In genomic region chr1:78339490-78339889, GRCh38 we compare ENCODE assay signal across 12 cellular contexts.
A peak's percentile ranks its signal among the peaks of the same experiment; 100 is the strongest.
DNase-seq lines count a peak whose midpoint lies in the region; ATAC-seq and TF ChIP-seq lines count a peak whose summit lies in the region.
"Had no signal": no experiment of that assay in that cellular context is flagged by ENCODE, and none has a peak within 500 bp of the region (broad histone marks: within the 10 kb centered on the region; RNA-seq: fewer than 3 reads in every experiment).

No MANE protein-coding gene starts in this region.

- DNase-seq in EH (ENCODE audit: low read depth): peak; percentile 93
- peak; percentile 96 for DNase-seq in M059J (ENCODE audit: low read depth)
- DNase-seq in cardiac fibroblast (ENCODE audit: low read depth in 2 of 2): peak; percentile 19 to 77
- DNase-seq in mesenchymal stem cell: peak; percentile 43
- DNase-seq in transverse colon: no peak
- no peak for DNase-seq in left ventricle myocardium inferior
- no peak for DNase-seq in central memory CD4-positive, alpha-beta T cell
- no peak for DNase-seq in right cardiac atrium
- DNase-seq: CD8-positive, alpha-beta T cell; NCI-H1092 treated with DMSO at 0.1 percent for 48 hours; NCI-H526 had no signal

- H3K4me3 ChIP-seq in cardiac fibroblast (replicated peaks in 1 of 2; ENCODE audit: low read depth in 2 of 2, low read length in 2 of 2) (no peak overlapping the region), mesenchymal stem cell (ENCODE audit: insufficient read depth in 1 of 2, low read depth in 1 of 2, low read length in 2 of 2) (peak overlapping the region in 1 of 2 experiments; percentile 5), transverse colon (no peak overlapping the region), left ventricle myocardium inferior (no peak overlapping the region), right cardiac atrium (ENCODE audit: low read length) (no peak overlapping the region)

- H3K9me3 ChIP-seq in mesenchymal stem cell (ENCODE audit: control insufficient read depth, low read length): no peaks in the 10 kb centered on the region
- no peaks in the 10 kb centered on the region for H3K9me3 ChIP-seq in transverse colon
- no peaks in the 10 kb centered on the region for H3K9me3 ChIP-seq in left ventricle myocardium inferior (replicated peaks)
- no peaks in the 10 kb centered on the region for H3K9me3 ChIP-seq in right cardiac atrium (ENCODE audit: control insufficient read depth, low read length)

- H2AFZ ChIP-seq in mesenchymal stem cell (ENCODE audit: low read depth, low read length): no peak overlapping the region

- intact Hi-C loops in transverse colon (cut with DNase I; ENCODE audit: low total_unique reads) (no loop called here), left ventricle myocardium inferior (cut with micrococcal nuclease) (no loop called here), right cardiac atrium (cut with DNase I) (no loop called here)

- H3K4me1 ChIP-seq in mesenchymal stem cell (ENCODE audit: control insufficient read depth, insufficient read depth, low read depth, low read length) (peaks cover 2% of the 10 kb centered on the region), transverse colon (no peaks in the 10 kb centered on the region), left ventricle myocardium inferior (no peaks in the 10 kb centered on the region), right cardiac atrium (ENCODE audit: control insufficient read depth, insufficient read depth, low read length) (no peaks in the 10 kb centered on the region)

- no peak overlapping the region for H4K8ac ChIP-seq in mesenchymal stem cell (ENCODE audit: low read length)

- H3K36me3 ChIP-seq in mesenchymal stem cell (ENCODE audit: control insufficient read depth in 1 of 2, insufficient read depth in 2 of 2, low read depth in 1 of 2, low read length in 2 of 2): no peaks in the 10 kb centered on the region
- no peaks in the 10 kb centered on the region for H3K36me3 ChIP-seq in transverse colon
- H3K36me3 ChIP-seq in left ventricle myocardium inferior: no peaks in the 10 kb centered on the region

- H2AK5ac ChIP-seq in mesenchymal stem cell (ENCODE audit: low read length, severe bottlenecking): no peak overlapping the region

- no peak overlapping the region for H4K91ac ChIP-seq in mesenchymal stem cell (ENCODE audit: low read length)

- no peak overlapping the region for H2BK12ac ChIP-seq in mesenchymal stem cell (ENCODE audit: low read length in 2 of 2)

- H2BK15ac ChIP-seq in mesenchymal stem cell (ENCODE audit: low read depth, poor library complexity, severe bottlenecking): no peak overlapping the region

- no peak overlapping the region for H2BK5ac ChIP-seq in mesenchymal stem cell (ENCODE audit: low read depth, low read length, poor library complexity, severe bottlenecking)

- H3K18ac ChIP-seq in mesenchymal stem cell (ENCODE audit: low read depth in 1 of 2, low read length in 2 of 2): peak overlapping the region in 1 of 2 experiments; percentile 16

- H3K27me3 ChIP-seq in mesenchymal stem cell (ENCODE audit: control insufficient read depth in 1 of 2, insufficient read depth in 1 of 2, low read length in 2 of 2) (no peaks in the 10 kb centered on the region), transverse colon (no peaks in the 10 kb centered on the region), left ventricle myocardium inferior (ENCODE audit: low read depth) (no peaks in the 10 kb centered on the region), right cardiac atrium (ENCODE audit: control insufficient read depth, insufficient read depth) (no peaks in the 10 kb centered on the region)

- no peak for ATAC-seq in right cardiac atrium
- ATAC-seq: CD8-positive, alpha-beta T cell; Right ventricle myocardium inferior had no signal

- H3K23ac ChIP-seq in mesenchymal stem cell (ENCODE audit: low read length in 2 of 2): no peak overlapping the region

- peak overlapping the region in 1 of 2 experiments; percentile 36 for H3K14ac ChIP-seq in mesenchymal stem cell (ENCODE audit: low read length in 2 of 2)

- in situ Hi-C loops in transverse colon (cut with MboI; ENCODE audit: low pct_ligation_motif_present in 1 of 4, low pct_unique_long_range_greater_than_20kb in 1 of 4, low sequenced_read_pairs in 3 of 4): no loop called here

- no peak overlapping the region for H3K27ac ChIP-seq in mesenchymal stem cell (ENCODE audit: low read length, poor library complexity, severe bottlenecking)
- H3K27ac ChIP-seq in transverse colon: no peak overlapping the region
- H3K27ac ChIP-seq in left ventricle myocardium inferior (replicated peaks): no peak overlapping the region
- H3K27ac ChIP-seq in right cardiac atrium (ENCODE audit: low read length): no peak overlapping the region

- H2BK120ac ChIP-seq in mesenchymal stem cell (ENCODE audit: low read depth, low read length): no peak overlapping the region

- H3K4ac ChIP-seq in mesenchymal stem cell (ENCODE audit: low read depth in 1 of 2, low read length in 2 of 2): no peak overlapping the region

- no peak overlapping the region for H3K4me2 ChIP-seq in mesenchymal stem cell (ENCODE audit: low read length, poor library complexity, severe bottlenecking)

- no peak for TF ChIP-seq POLR2A in transverse colon (IDR thresholded peaks at IDR 0.05)

- 30% methylated on average over 1 of the region's 1 CpG for WGBS in mesenchymal stem cell
- WGBS in transverse colon (ENCODE audit: low coverage in 1 of 2), 2 donors: 50 to 86% methylated on average over 1 of the region's 1 CpG
- 100% methylated on average over 1 of the region's 1 CpG for WGBS in right cardiac atrium

- TF ChIP-seq CTCF in cardiac fibroblast (IDR thresholded peaks at IDR 0.05; ENCODE audit: low read depth, low read length) (no peak), transverse colon (IDR thresholded peaks at IDR 0.05) (no peak), left ventricle myocardium inferior (IDR thresholded peaks at IDR 0.05; ENCODE audit: borderline replicate concordance) (no peak)

- no peaks in the 10 kb centered on the region for H3K79me1 ChIP-seq in mesenchymal stem cell (replicated peaks; ENCODE audit: low read length, poor library complexity, severe bottlenecking)

- TF ChIP-seq EP300 in transverse colon (IDR thresholded peaks at IDR 0.05; ENCODE audit: low read depth): no peak

- H3K9ac ChIP-seq in mesenchymal stem cell (ENCODE audit: low read length): peak overlapping the region; percentile 93

Comparison
In these comparisons a context has a peak if more than half of its experiments do, and no peak if none do; other contexts are left out.
1. DNase-seq: peak in EH (single experiment), M059J (single experiment), cardiac fibroblast (2 of 2) and mesenchymal stem cell (single experiment); none in transverse colon (single experiment), left ventricle myocardium inferior (single experiment), central memory CD4-positive, alpha-beta T cell (single experiment) and right cardiac atrium (0 of 3).